In genomic region chr19:12783226-12783848, GRCh38 we compare ENCODE assay signal across 8 cellular contexts. TPM values are rescaled to one million over a fixed set of nuclear protein-coding genes. Genes with fewer than 3 reads are reported as not detected.
A peak's percentile ranks its signal among the peaks of the same experiment; 100 is the strongest.
DNase-seq lines count a peak whose midpoint lies in the region; ATAC-seq and TF ChIP-seq lines count a peak whose summit lies in the region.

No MANE protein-coding gene starts in this region.

- ATAC-seq in GM21381 (IDR thresholded peaks at IDR 0.05; ENCODE audit: unreplicated experiment) (no peak), sciatic nerve (no peak)

- DNase-seq in Daoy (ENCODE audit: low read depth) (peak; percentile 50), RWPE1 (ENCODE audit: low spot score) (peak; percentile 16), osteocyte (ENCODE audit: extremely low spot score, unreplicated experiment) (no peak), T-helper 9 cell (no peak), sciatic nerve (ENCODE audit: low spot score) (no peak), NCI-H1436 treated with DMSO at 0.1 percent for 48 hours (lab: John Stamatoyannopoulos, UW) (no peak)
- DNase-seq in effector memory CD4-positive, alpha-beta T cell, result no peak

- H3K4me3 Mint-ChIP-seq in osteocyte (ENCODE audit: unreplicated experiment), result peak overlapping the region; percentile 62

- POLR2A ChIA-PET in RWPE1 (lab: Yijun Ruan, JAX; ENCODE audit: low non-redundant PET), result interaction anchor here (1.2 to 1.9 kb wide), 2 partner anchors 8 to 10 kb away, joined by 15 to 16 read pairs; partner anchors contain the start of gene JUNB

- H3K9me3 Mint-ChIP-seq in osteocyte (ENCODE audit: unreplicated experiment), result no peaks in the 10 kb centered on the region

- H3K27ac ChIP-seq in RWPE1, result peak overlapping the region; percentile 100
- peak overlapping the region; percentile 97 for H3K27ac ChIP-seq in effector memory CD4-positive, alpha-beta T cell (ENCODE audit: insufficient read depth, low read length, poor library complexity, severe bottlenecking)

- TF ChIP-seq CTCF in RWPE1 (conservative IDR thresholded peaks at IDR 0.05; ENCODE audit: low read depth) (no peak), osteocyte (IDR thresholded peaks at IDR 0.05) (no peak)

- H3K36me3 Mint-ChIP-seq in osteocyte (ENCODE audit: unreplicated experiment), result no peaks in the 10 kb centered on the region

- H3K4me3 ChIP-seq in effector memory CD4-positive, alpha-beta T cell (ENCODE audit: insufficient read depth, low read depth, low read length, poor library complexity, severe bottlenecking), result peak overlapping the region; percentile 45

- no peaks in the 10 kb centered on the region for H3K9me3 ChIP-seq in effector memory CD4-positive, alpha-beta T cell (ENCODE audit: control insufficient read depth, low read length)

- peaks cover 58% of the 10 kb centered on the region for H3K4me1 ChIP-seq in effector memory CD4-positive, alpha-beta T cell (ENCODE audit: control insufficient read depth, insufficient read depth, low read length, poor library complexity, severe bottlenecking)

- CTCF ChIA-PET in RWPE1 (lab: Yijun Ruan, JAX), result interaction anchor here (0.5 to 1.4 kb wide), 4 partner anchors 8 to 249 kb away, joined by 3 to 8 read pairs (median 4); partner anchors contain the start of gene JUNB

- H3K27ac Mint-ChIP-seq in osteocyte (ENCODE audit: unreplicated experiment), result no peak overlapping the region

- H3K36me3 ChIP-seq in effector memory CD4-positive, alpha-beta T cell (ENCODE audit: control insufficient read depth, insufficient read depth, low read length), result no peaks in the 10 kb centered on the region

- intact Hi-C loops in sciatic nerve (cut with DNase I), result no loop called here

- no peaks in the 10 kb centered on the region for H3K27me3 Mint-ChIP-seq in osteocyte (ENCODE audit: unreplicated experiment)

- no peaks in the 10 kb centered on the region for H3K27me3 ChIP-seq in effector memory CD4-positive, alpha-beta T cell (replicated peaks; ENCODE audit: control insufficient read depth, insufficient read depth, low read length, poor library complexity, severe bottlenecking)

- peaks cover 42% of the 10 kb centered on the region for H3K4me1 Mint-ChIP-seq in osteocyte (ENCODE audit: unreplicated experiment)

RNA-seq across cellular contexts. Expression of gene JUNB, which starts 7.9 kb away (rescaled TPM):
- 61.6 and 66.6 TPM in 2 replicates for total RNA-seq in Daoy (2014; rRNA removed; shearing (Covaris generic))
- total RNA-seq in osteocyte (141 and 158 TPM in 2 replicates), sciatic nerve (279 TPM)

RNA-seq across cellular contexts. Expression of gene HOOK2, which starts 8.0 kb away (rescaled TPM):
- 5.1 and 11.0 TPM in 2 replicates for total RNA-seq in Daoy (2014; rRNA removed; shearing (Covaris generic))
- total RNA-seq in osteocyte, result 24.6 and 26.8 TPM in 2 replicates
- total RNA-seq in sciatic nerve, result 45.1 TPM

RNA-seq across cellular contexts. Expression of gene PRDX2, which starts 18.3 kb away (rescaled TPM):
- 81.7 and 99.3 TPM in 2 replicates for total RNA-seq in Daoy (2014; rRNA removed; shearing (Covaris generic))
- total RNA-seq in osteocyte (235 TPM in 2 replicates), sciatic nerve (117 TPM)

RNA-seq across cellular contexts. Expression of gene THSD8, which starts 18.5 kb away (rescaled TPM):
- not detected in 2 replicates for total RNA-seq in Daoy (2014; rRNA removed; shearing (Covaris generic))
- total RNA-seq in osteocyte (8.2 and 8.4 TPM in 2 replicates), sciatic nerve (2.4 TPM)

RNA-seq across cellular contexts. Expression of gene RNASEH2A, which starts 23.0 kb away (rescaled TPM):
- 75.8 and 76.9 TPM in 2 replicates for total RNA-seq in Daoy (2014; rRNA removed; shearing (Covaris generic))
- total RNA-seq in osteocyte (7.6 and 10.0 TPM in 2 replicates), sciatic nerve (5.1 TPM)

Comparison
In these comparisons a context has a peak if more than half of its experiments do, and no peak if none do; other contexts are left out.
1. DNase-seq: peak in Daoy (single experiment) and RWPE1 (single experiment); none in effector memory CD4-positive, alpha-beta T cell (0 of 3), osteocyte (single experiment), T-helper 9 cell (single experiment), sciatic nerve (single experiment) and NCI-H1436 treated with DMSO at 0.1 percent for 48 hours (single experiment).